In genomic region chr17:77736207-77736600, GRCh38 we compare ENCODE assay signal across 11 cellular contexts.
DNase-seq lines count a peak whose midpoint lies in the region; ATAC-seq and TF ChIP-seq lines count a peak whose summit lies in the region.
"Had no signal": no experiment of that assay in that cellular context is flagged by ENCODE, and none has a peak within 500 bp of the region (broad histone marks: within the 10 kb centered on the region; RNA-seq: fewer than 3 reads in every experiment).

No MANE protein-coding gene starts in this region.

- H3K9me3 ChIP-seq in heart right ventricle (peaks cover 0 to 23% (median 0%) of the 10 kb centered on the region in 11 donors), mucosa of rectum (ENCODE audit: control insufficient read depth in 2 of 2, low read length in 2 of 2) (peaks cover 4% of the 10 kb centered on the region in 2 donors), aorta (ENCODE audit: control insufficient read depth, low read length) (no peaks in the 10 kb centered on the region), body of pancreas (peaks cover 0 to 9% (median 0%) of the 10 kb centered on the region in 3 donors)
- no peaks in the 10 kb centered on the region for H3K9me3 ChIP-seq in naive thymus-derived CD4-positive, alpha-beta T cell (ENCODE audit: control insufficient read depth in 2 of 3, low read length in 3 of 3)

- H3K36me3 ChIP-seq in heart right ventricle (no peaks in the 10 kb centered on the region), mucosa of rectum (ENCODE audit: control insufficient read depth in 2 of 2, insufficient read depth in 2 of 2, low read length in 2 of 2) (no peaks in the 10 kb centered on the region), aorta (ENCODE audit: control insufficient read depth in 1 of 2, insufficient read depth in 2 of 2, low read length in 1 of 2) (no peaks in the 10 kb centered on the region), body of pancreas (replicated peaks in 1 of 2; ENCODE audit: insufficient read depth in 1 of 2, low read depth in 2 of 2) (no peaks in the 10 kb centered on the region)
- H3K36me3 ChIP-seq in naive thymus-derived CD4-positive, alpha-beta T cell (ENCODE audit: control insufficient read depth in 2 of 3, insufficient read depth in 3 of 3, low read length in 3 of 3) = no peaks in the 10 kb centered on the region

- H3K4me3 Mint-ChIP-seq in naive thymus-derived CD4-positive, alpha-beta T cell = no peak overlapping the region

- H3K9ac ChIP-seq in mucosa of rectum (ENCODE audit: low read depth in 1 of 2, low read length in 2 of 2) = peak overlapping the region in 1 of 2 donors; percentile 10

- H3K27ac ChIP-seq in heart right ventricle = peak overlapping the region; percentile 5 to 96 (median 84)
- peak overlapping the region; percentile 79 for H3K27ac ChIP-seq in RWPE1
- peak overlapping the region; percentile 15 to 33 for H3K27ac ChIP-seq in mucosa of rectum (ENCODE audit: low read depth in 2 of 2, low read length in 2 of 2)
- peak overlapping the region in 1 of 2 donors; percentile 80 for H3K27ac ChIP-seq in aorta (ENCODE audit: low read depth in 1 of 2, low read length in 2 of 2)
- H3K27ac ChIP-seq in body of pancreas = no peak overlapping the region
- H3K27ac ChIP-seq in naive thymus-derived CD4-positive, alpha-beta T cell (ENCODE audit: low read depth, low read length) = no peak overlapping the region
- H3K27ac ChIP-seq: C4-2B had no signal

- no peak overlapping the region for H3K27ac Mint-ChIP-seq in naive thymus-derived CD4-positive, alpha-beta T cell

- no peak for TF ChIP-seq POLR2A in body of pancreas (IDR thresholded peaks at IDR 0.05)

- POLR2A ChIA-PET in RWPE1 (lab: Yijun Ruan, JAX; ENCODE audit: low non-redundant PET) = no interaction called here
- POLR2A ChIA-PET in naive thymus-derived CD4-positive, alpha-beta T cell (lab: Charles Lee) = no interaction called here

- DNase-seq in heart right ventricle (peak in 1 of 2 donors; percentile 24), left ventricle myocardium superior (no peak), RWPE1 (ENCODE audit: low spot score) (no peak), aorta (no peak), T-helper 9 cell (no peak), body of pancreas (no peak)
- DNase-seq in naive thymus-derived CD4-positive, alpha-beta T cell = no peak
- DNase-seq: glutamatergic neuron; stimulated activated naive CD8-positive, alpha-beta T cell treated with anti-CD3 and anti-CD28 coated beads, Interleukin-15, Interleukin-2, amounts not matched to agents 100 U/mL and 50 U/mL, for 24 hours had no signal

- H3K4me1 Mint-ChIP-seq in naive thymus-derived CD4-positive, alpha-beta T cell = peaks cover 0 to 3% (median 0%) of the 10 kb centered on the region in 7 donors

- H3K27me3 ChIP-seq in heart right ventricle = peaks cover 0 to 9% (median 0%) of the 10 kb centered on the region in 7 donors
- peaks cover 14 to 17% of the 10 kb centered on the region in 2 donors for H3K27me3 ChIP-seq in mucosa of rectum (ENCODE audit: control insufficient read depth in 2 of 2, insufficient read depth in 2 of 2, low read length in 2 of 2)
- H3K27me3 ChIP-seq in aorta (ENCODE audit: control insufficient read depth in 1 of 2, insufficient read depth in 2 of 2, low read length in 1 of 2) = no peaks in the 10 kb centered on the region
- H3K27me3 ChIP-seq in body of pancreas = peaks cover 0 to 7% of the 10 kb centered on the region in 2 donors
- H3K27me3 ChIP-seq in naive thymus-derived CD4-positive, alpha-beta T cell (ENCODE audit: control insufficient read depth in 2 of 2, insufficient read depth in 2 of 2, low read length in 2 of 2) = peaks cover 0 to 5% of the 10 kb centered on the region in 2 donors

- WGBS in heart right ventricle, 2 donors = 26 to 49% methylated on average over 17 of the region's 17 CpGs
- 14 to 19% methylated on average over 17 of the region's 17 CpGs for WGBS in aorta, 2 donors
- WGBS in body of pancreas, 2 donors = 29 to 32% methylated on average over 9 to 14 of the region's 17 CpGs

- peak overlapping the region in 5 of 10 donors; percentile 12 to 28 (median 12) for H3K4me3 ChIP-seq in heart right ventricle
- no peak overlapping the region for H3K4me3 ChIP-seq in mucosa of rectum (ENCODE audit: low read length in 2 of 2)
- H3K4me3 ChIP-seq in aorta (ENCODE audit: low read length in 2 of 2) = no peak overlapping the region
- H3K4me3 ChIP-seq in body of pancreas = no peak overlapping the region
- H3K4me3 ChIP-seq in naive thymus-derived CD4-positive, alpha-beta T cell (ENCODE audit: low read length) = no peak overlapping the region

- peaks cover 27 to 59% (median 47%) of the 10 kb centered on the region in 9 donors for H3K4me1 ChIP-seq in heart right ventricle
- H3K4me1 ChIP-seq in mucosa of rectum (ENCODE audit: control insufficient read depth in 2 of 2, insufficient read depth in 2 of 2, low read length in 2 of 2) = peaks cover 0 to 9% of the 10 kb centered on the region in 2 donors
- H3K4me1 ChIP-seq in aorta (ENCODE audit: control insufficient read depth in 1 of 2, insufficient read depth in 2 of 2, low read length in 2 of 2) = no peaks in the 10 kb centered on the region
- peaks cover 13% of the 10 kb centered on the region for H3K4me1 ChIP-seq in body of pancreas
- no peaks in the 10 kb centered on the region for H3K4me1 ChIP-seq in naive thymus-derived CD4-positive, alpha-beta T cell (ENCODE audit: control insufficient read depth in 2 of 2, insufficient read depth in 2 of 2, low read length in 2 of 2)

- TF ChIP-seq CTCF in heart right ventricle (IDR thresholded peaks at IDR 0.05) (no peak), RWPE1 (conservative IDR thresholded peaks at IDR 0.05; ENCODE audit: low read depth) (no peak), body of pancreas (IDR thresholded peaks at IDR 0.05) (no peak)

- H3K9me3 Mint-ChIP-seq in naive thymus-derived CD4-positive, alpha-beta T cell = peaks cover 0 to 23% (median 7%) of the 10 kb centered on the region in 11 donors

- ATAC-seq in heart right ventricle (peak in 4 of 8 donors; percentile 3 to 12 (median 5)), left ventricle myocardium superior (no peak), aorta (ENCODE audit: low FRiP score) (peak; percentile 3), body of pancreas (no peak)
- no peak for ATAC-seq in naive thymus-derived CD4-positive, alpha-beta T cell
- ATAC-seq: stimulated activated naive CD8-positive, alpha-beta T cell treated with anti-CD3 and anti-CD28 coated beads, Interleukin-15, Interleukin-2, amounts not matched to agents 100 U/mL and 50 U/mL, for 24 hours had no signal

- peaks cover 0 to 15% (median 5%) of the 10 kb centered on the region in 5 donors for H3K36me3 Mint-ChIP-seq in naive thymus-derived CD4-positive, alpha-beta T cell

- H3K27me3 Mint-ChIP-seq in naive thymus-derived CD4-positive, alpha-beta T cell = peaks cover 0 to 39% (median 6%) of the 10 kb centered on the region in 5 donors

- intact Hi-C loops in heart right ventricle (cut with DNase I) = loop anchor here in 5 of 10 donors (5.0 to 10.0 kb wide), 7 partner anchors 59 to 221 kb away; partner anchors contain the start of gene TNRC6C (in 1 of the 5)
- intact Hi-C loops in left ventricle myocardium superior (cut with micrococcal nuclease) = no loop called here
- intact Hi-C loops in aorta (cut with DNase I) = loop anchor here (5.0 to 10.0 kb wide), 4 partner anchors 41 to 191 kb away; no protein-coding TSS in a partner anchor
- intact Hi-C loops in body of pancreas (cut with DNase I) = no loop called here
- intact Hi-C loops in naive thymus-derived CD4-positive, alpha-beta T cell (cut with micrococcal nuclease) = no loop called here

- CTCF ChIA-PET in RWPE1 (lab: Yijun Ruan, JAX) = interaction anchor here (0.6 kb wide), 1 partner anchor 63 kb away, joined by 5 read pairs; no protein-coding TSS in a partner anchor
- CTCF ChIA-PET in naive thymus-derived CD4-positive, alpha-beta T cell (lab: Charles Lee) = interaction anchor here (0.8 kb wide), 1 partner anchor 193 kb away, joined by 4 read pairs; no protein-coding TSS in a partner anchor

Comparison
In these comparisons a context has a peak if more than half of its experiments do, and no peak if none do; other contexts are left out.
1. H3K27ac ChIP-seq: peak in heart right ventricle (10 of 10), RWPE1 (single experiment) and mucosa of rectum (2 of 2); none in body of pancreas (0 of 4) and naive thymus-derived CD4-positive, alpha-beta T cell (single experiment).
2. intact Hi-C loops: an anchor here in aorta (5.0 to 10.0 kb wide); none called in left ventricle myocardium superior, body of pancreas and naive thymus-derived CD4-positive, alpha-beta T cell.